ENCODE assay signal across 8 cellular contexts in genomic region chr16:30956601-30957455, GRCh38. TPM values are rescaled to one million over a fixed set of nuclear protein-coding genes. Genes with fewer than 3 reads are reported as not detected.
DNase-seq lines count a peak whose midpoint lies in the region; ATAC-seq, FAIRE-seq and TF ChIP-seq lines count a peak whose summit lies in the region.

No MANE protein-coding gene starts in this region.

- ATAC-seq in HG02763 (IDR thresholded peaks at IDR 0.05; ENCODE audit: unreplicated experiment) (peak; percentile 41), WTC11 (peak; percentile 57)

- CTCF ChIA-PET in WTC11 (lab: Charles Lee): interaction anchor here (0.7 to 1.3 kb wide), 2 partner anchors 15 to 28 kb away, joined by 4 read pairs; no protein-coding TSS in a partner anchor

- H3K27me3 Mint-ChIP-seq in WTC11 (ENCODE audit: low read depth): peaks cover 3% of the 10 kb centered on the region; the same call in 1 of the 2 replicates

- H3K27me3 ChIP-seq in bronchial epithelial cell (ENCODE audit: control insufficient read depth, insufficient read depth, low read length): no peaks in the 10 kb centered on the region

- peaks cover 12% of the 10 kb centered on the region for H3K4me1 Mint-ChIP-seq in WTC11

- peak overlapping the region; percentile 82 for H3K4me3 ChIP-seq in bronchial epithelial cell (ENCODE audit: low read depth, low read length)

- H3K9me3 Mint-ChIP-seq in WTC11: no peaks in the 10 kb centered on the region

- no peak for FAIRE-seq in bronchial epithelial cell (lab: Jason Lieb, UNC)

- H3K4me3 Mint-ChIP-seq in WTC11: peak overlapping the region; percentile 95

- peaks cover 25% of the 10 kb centered on the region for H3K36me3 ChIP-seq in bronchial epithelial cell (ENCODE audit: control insufficient read depth, insufficient read depth, low read length)

- TF ChIP-seq CTCF in GM12872 (IDR thresholded peaks at IDR 0.05; ENCODE audit: insufficient read depth, low read depth, low read length): peak; percentile 35; the same call in 2 of the 3 replicates
- no peak for TF ChIP-seq CTCF in WTC11 (IDR thresholded peaks at IDR 0.05)
- TF ChIP-seq CTCF in bronchial epithelial cell (IDR thresholded peaks at IDR 0.05; ENCODE audit: insufficient read depth, low read length, severe bottlenecking): peak; percentile 39

- peak overlapping the region; percentile 100 for H3K27ac Mint-ChIP-seq in WTC11

- DNase-seq in NCI-H2171 treated with DMSO at 0.1 percent for 48 hours (lab: John Stamatoyannopoulos, UW): peak; percentile 75
- DNase-seq in WTC11 (ENCODE audit: low spot score): peak; percentile 86
- peak; percentile 84 for DNase-seq in bronchial epithelial cell (ENCODE audit: low read depth)
- DNase-seq in iris pigment epithelial cell (ENCODE audit: low read depth): peak; percentile 85
- peak; percentile 84 to 93 (median 91) for DNase-seq in stimulated activated CD4-positive, alpha-beta T cell treated with anti-CD3 and anti-CD28 coated beads, Interleukin-12 subunit alpha, Interleukin-12 subunit beta, amount 100 ng/mL, for 48 hours (ENCODE audit: low read depth in 2 of 3, low spot score in 1 of 3)
- DNase-seq in cortex of kidney (lab: John Stamatoyannopoulos, UW): no peak

- POLR2A ChIA-PET in WTC11 (lab: Charles Lee): interaction anchor here (0.5 to 0.7 kb wide), 2 partner anchors 29 to 150 kb away, joined by 3 read pairs; partner anchors contain the start of gene HSD3B7

- H3K36me3 Mint-ChIP-seq in WTC11: peaks cover 33% of the 10 kb centered on the region

TF ChIP-seq in WTC11, 78 proteins besides CTCF, POLR2A, EP300 and RAD21:
- no peak for TF ChIP-seq FOXP1 (CRISPR knock-in tag; IDR thresholded peaks at IDR 0.05; ENCODE audit: borderline replicate concordance)
- TF ChIP-seq GTF2I (CRISPR knock-in tag; conservative IDR thresholded peaks at IDR 0.05): peak; percentile 99
- TF ChIP-seq USF2 (CRISPR knock-in tag; IDR thresholded peaks at IDR 0.05): no peak
- TF ChIP-seq EMX1 (CRISPR knock-in tag; IDR thresholded peaks at IDR 0.05): 0 out of 2 replicates have a peak, but pooled peaks have one; percentile 32
- no peak for TF ChIP-seq NFE2L1 (CRISPR knock-in tag; IDR thresholded peaks at IDR 0.05)
- TF ChIP-seq CDX4 (CRISPR knock-in tag; IDR thresholded peaks at IDR 0.05; ENCODE audit: borderline replicate concordance): no peak
- no peak for TF ChIP-seq FOXJ3 (CRISPR knock-in tag; IDR thresholded peaks at IDR 0.05; ENCODE audit: borderline replicate concordance)
- TF ChIP-seq, protein P1, sequence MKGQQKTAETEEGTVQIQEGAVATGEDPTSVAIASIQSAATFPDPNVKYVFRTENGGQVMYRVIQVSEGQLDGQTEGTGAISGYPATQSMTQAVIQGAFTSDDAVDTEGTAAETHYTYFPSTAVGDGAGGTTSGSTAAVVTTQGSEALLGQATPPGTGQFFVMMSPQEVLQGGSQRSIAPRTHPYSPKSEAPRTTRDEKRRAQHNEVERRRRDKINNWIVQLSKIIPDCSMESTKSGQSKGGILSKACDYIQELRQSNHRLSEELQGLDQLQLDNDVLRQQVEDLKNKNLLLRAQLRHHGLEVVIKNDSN (CRISPR knock-in tag; IDR thresholded peaks at IDR 0.05): no peak
- no peak for TF ChIP-seq E2F5 (CRISPR knock-in tag; IDR thresholded peaks at IDR 0.05)
- TF ChIP-seq, protein P2, sequence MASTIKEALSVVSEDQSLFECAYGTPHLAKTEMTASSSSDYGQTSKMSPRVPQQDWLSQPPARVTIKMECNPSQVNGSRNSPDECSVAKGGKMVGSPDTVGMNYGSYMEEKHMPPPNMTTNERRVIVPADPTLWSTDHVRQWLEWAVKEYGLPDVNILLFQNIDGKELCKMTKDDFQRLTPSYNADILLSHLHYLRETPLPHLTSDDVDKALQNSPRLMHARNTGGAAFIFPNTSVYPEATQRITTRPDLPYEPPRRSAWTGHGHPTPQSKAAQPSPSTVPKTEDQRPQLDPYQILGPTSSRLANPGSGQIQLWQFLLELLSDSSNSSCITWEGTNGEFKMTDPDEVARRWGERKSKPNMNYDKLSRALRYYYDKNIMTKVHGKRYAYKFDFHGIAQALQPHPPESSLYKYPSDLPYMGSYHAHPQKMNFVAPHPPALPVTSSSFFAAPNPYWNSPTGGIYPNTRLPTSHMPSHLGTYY (CRISPR knock-in tag; IDR thresholded peaks at IDR 0.05): 0 out of 2 replicates have a peak, but pooled peaks have one; percentile 73

RNA-seq across cellular contexts. Expression of gene SETD1A, which starts 0.7 kb away (rescaled TPM):
- total RNA-seq in WTC11 (2021) (29.3 to 31.1 TPM (median 29.4 TPM) in 3 replicates), bronchial epithelial cell (1.3 TPM in 2 replicates)

RNA-seq across cellular contexts. Expression of gene ORAI3, which starts 8.0 kb away (rescaled TPM):
- total RNA-seq in WTC11 (2021) (10.8 to 13.5 TPM (median 13.2 TPM) in 3 replicates), bronchial epithelial cell (16.6 and 17.5 TPM in 2 replicates)

RNA-seq across cellular contexts. Expression of gene HSD3B7, which starts 28.2 kb away (rescaled TPM):
- total RNA-seq in WTC11 (2021): 4.1 to 4.5 TPM (median 4.5 TPM) in 3 replicates
- total RNA-seq in bronchial epithelial cell: 5.1 and 8.2 TPM in 2 replicates

RNA-seq across cellular contexts. Expression of gene FBXL19, which starts 33.5 kb away (rescaled TPM):
- total RNA-seq in WTC11 (2021): 79.0 to 84.9 TPM (median 84.3 TPM) in 3 replicates
- total RNA-seq in bronchial epithelial cell: 7.9 and 10.0 TPM in 2 replicates

RNA-seq across cellular contexts. Expression of gene STX1B, which starts 53.6 kb away (rescaled TPM):
- total RNA-seq in WTC11 (2021): 15.9 to 20.5 TPM (median 19.9 TPM) in 3 replicates
- under 0.01 TPM in 1 of 2 replicates, not detected in the other for total RNA-seq in bronchial epithelial cell

Comparison
In these comparisons a context has a peak if more than half of its experiments do, and no peak if none do; other contexts are left out.
1. RNA of gene SETD1A, which starts 0.7 kb away (total RNA-seq): 29.3 to 31.1 TPM in WTC11; 1.3 TPM in bronchial epithelial cell; every median in the first group is over 10 times any median in the second.